ENCODE assay signal across 29 cellular contexts in genomic region chr2:121253674-121254240, GRCh38. TPM values are rescaled to one million over a fixed set of nuclear protein-coding genes. Genes with fewer than 3 reads are reported as not detected.
DNase-seq lines count a peak whose midpoint lies in the region; ATAC-seq, FAIRE-seq and TF ChIP-seq lines count a peak whose summit lies in the region.
"Had no signal": no experiment of that assay in that cellular context is flagged by ENCODE, and none has a peak within 500 bp of the region (broad histone marks: within the 10 kb centered on the region; RNA-seq: fewer than 3 reads in every experiment).

No MANE protein-coding gene starts in this region.

- no peak overlapping the region for H3K4me3 Mint-ChIP-seq in neural progenitor cell
- H3K4me3 Mint-ChIP-seq: CD4-positive, alpha-beta memory T cell had no signal

- H3F3A ChIP-seq in neural progenitor cell (ENCODE audit: low read depth), result no peaks in the 10 kb centered on the region

- peaks cover 11% of the 10 kb centered on the region for H3K27me3 Mint-ChIP-seq in neural progenitor cell (ENCODE audit: insufficient read depth, low read depth)

- H3K9ac ChIP-seq in neural progenitor cell, result no peak overlapping the region
- H3K9ac ChIP-seq: BLaER1 treated with 17β-estradiol and CSF1 and Interleukin-3, amounts not matched to agents 10 nM and 100 nM had no signal

- no peak for TF ChIP-seq POLR2A in thyroid gland (IDR thresholded peaks at IDR 0.05)
- no peak for TF ChIP-seq POLR2A in upper lobe of left lung (IDR thresholded peaks at IDR 0.05)

- H3K27me3 ChIP-seq in bronchial epithelial cell (ENCODE audit: control insufficient read depth, insufficient read depth, low read length), result no peaks in the 10 kb centered on the region
- H3K27me3 ChIP-seq in neural progenitor cell, result no peaks in the 10 kb centered on the region
- no peaks in the 10 kb centered on the region for H3K27me3 ChIP-seq in thyroid gland
- H3K27me3 ChIP-seq in effector memory CD4-positive, alpha-beta T cell (replicated peaks; ENCODE audit: control insufficient read depth, insufficient read depth, low read length, poor library complexity, severe bottlenecking), result peaks cover 4% of the 10 kb centered on the region
- H3K27me3 ChIP-seq in upper lobe of left lung, result no peaks in the 10 kb centered on the region
- H3K27me3 ChIP-seq: BLaER1 treated with 17β-estradiol and CSF1 and Interleukin-3, amounts not matched to agents 10 nM and 100 nM; Peyer's patch; SJSA1 had no signal

- H3K9me3 Mint-ChIP-seq in neural progenitor cell, result peaks cover 3% of the 10 kb centered on the region

- peak; percentile 68 for FAIRE-seq in bronchial epithelial cell (lab: Jason Lieb, UNC)
- FAIRE-seq: G401.6, GM12892, GM18507, HepG2 had no signal

- H3K27ac ChIP-seq in neural progenitor cell (no peak overlapping the region), thyroid gland (peak overlapping the region; percentile 68 to 78 (median 74)), upper lobe of left lung (no peak overlapping the region)
- no peak overlapping the region for H3K27ac ChIP-seq in effector memory CD4-positive, alpha-beta T cell (ENCODE audit: insufficient read depth, low read length, poor library complexity, severe bottlenecking)
- H3K27ac ChIP-seq: 22Rv1; BLaER1 treated with 17β-estradiol and CSF1 and Interleukin-3, amounts not matched to agents 10 nM and 100 nM; HL-60; Peyer's patch; SJSA1 had no signal

- no peak for TF ChIP-seq EP300 in upper lobe of left lung (IDR thresholded peaks at IDR 0.05)

- peaks cover 5% of the 10 kb centered on the region for H3K4me1 Mint-ChIP-seq in neural progenitor cell
- H3K4me1 Mint-ChIP-seq: CD4-positive, alpha-beta memory T cell had no signal

- H2AFZ ChIP-seq in neural progenitor cell (replicated peaks), result no peak overlapping the region

- no peak overlapping the region for H3K4me2 ChIP-seq in neural progenitor cell

- TF ChIP-seq CTCF in bronchial epithelial cell (IDR thresholded peaks at IDR 0.05; ENCODE audit: insufficient read depth, low read length, severe bottlenecking) (no peak), neural progenitor cell (IDR thresholded peaks at IDR 0.05) (no peak), thyroid gland (IDR thresholded peaks at IDR 0.05) (no peak), upper lobe of left lung (IDR thresholded peaks at IDR 0.05) (no peak)

- WGBS in thyroid gland, 2 donors, result 90 to 97% methylated on average over 10 to 13 of the region's 13 CpGs
- 92 to 95% methylated on average over 13 of the region's 13 CpGs for WGBS in upper lobe of left lung, 2 donors

- H3K4me1 ChIP-seq in neural progenitor cell (no peaks in the 10 kb centered on the region), thyroid gland (peaks cover 33 to 50% of the 10 kb centered on the region in 2 donors), upper lobe of left lung (peaks cover 0 to 14% (median 7%) of the 10 kb centered on the region in 4 donors)
- no peaks in the 10 kb centered on the region for H3K4me1 ChIP-seq in effector memory CD4-positive, alpha-beta T cell (ENCODE audit: control insufficient read depth, insufficient read depth, low read length, poor library complexity, severe bottlenecking)
- H3K4me1 ChIP-seq: SJSA1 had no signal

- H3K36me3 ChIP-seq in bronchial epithelial cell (ENCODE audit: control insufficient read depth, insufficient read depth, low read length) (peaks cover 3% of the 10 kb centered on the region), neural progenitor cell (no peaks in the 10 kb centered on the region), thyroid gland (peaks cover 0 to 4% of the 10 kb centered on the region in 2 donors), upper lobe of left lung (no peaks in the 10 kb centered on the region)
- no peaks in the 10 kb centered on the region for H3K36me3 ChIP-seq in effector memory CD4-positive, alpha-beta T cell (ENCODE audit: control insufficient read depth, insufficient read depth, low read length)
- H3K36me3 ChIP-seq: BLaER1 treated with 17β-estradiol and CSF1 and Interleukin-3, amounts not matched to agents 10 nM and 100 nM; Peyer's patch; SJSA1 had no signal

- H3K27ac Mint-ChIP-seq in neural progenitor cell, result peak overlapping the region; percentile 42
- H3K27ac Mint-ChIP-seq: CD4-positive, alpha-beta memory T cell had no signal

- H3K36me3 Mint-ChIP-seq in neural progenitor cell, result no peaks in the 10 kb centered on the region
- H3K36me3 Mint-ChIP-seq: CD4-positive, alpha-beta memory T cell had no signal

- H4K20me1 ChIP-seq in neural progenitor cell (ENCODE audit: low read depth), result no peaks in the 10 kb centered on the region
- H4K20me1 ChIP-seq: BLaER1 treated with 17β-estradiol and CSF1 and Interleukin-3, amounts not matched to agents 10 nM and 100 nM had no signal

- H3K4me3 ChIP-seq in bronchial epithelial cell (ENCODE audit: low read depth, low read length) (no peak overlapping the region), neural progenitor cell (no peak overlapping the region), thyroid gland (replicated peaks in 1 of 3) (no peak overlapping the region), upper lobe of left lung (no peak overlapping the region)
- no peak overlapping the region for H3K4me3 ChIP-seq in effector memory CD4-positive, alpha-beta T cell (ENCODE audit: insufficient read depth, low read depth, low read length, poor library complexity, severe bottlenecking)
- H3K4me3 ChIP-seq: BLaER1 treated with 17β-estradiol and CSF1 and Interleukin-3, amounts not matched to agents 10 nM and 100 nM; Peyer's patch; SJSA1 had no signal

- DNase-seq in activated effector memory CD4-positive, alpha-beta T cell treated with anti-CD3 and anti-CD28 coated beads, Interleukin-2, amount 50 U/mL, for 16 hours, result peak; percentile 50
- no peak for DNase-seq in activated effector memory CD4-positive, alpha-beta T cell treated with Interleukin-2 at 50 U/mL for 16 hours
- DNase-seq in bronchial epithelial cell (ENCODE audit: low read depth) (no peak), neural progenitor cell (ENCODE audit: low spot score) (no peak), thyroid gland (no peak), AG08396 (ENCODE audit: low spot score) (no peak), upper lobe of left lung (no peak)
- no peak for DNase-seq in effector memory CD4-positive, alpha-beta T cell
- DNase-seq: ACHN; CD4-positive, alpha-beta memory T cell; DMS153; GOT3; KBM-7; NCI-H1092; NCI-H1436; NCI-H187 treated with DMSO at 0.1 percent for 48 hours; NCI-H2107; NCI-H510A; NCI-H774 had no signal

- ATAC-seq in upper lobe of left lung (ENCODE audit: low FRiP score in 2 of 2), result no peak
- ATAC-seq: HCT116 had no signal

- H3K79me2 ChIP-seq in neural progenitor cell (ENCODE audit: low read depth), result no peaks in the 10 kb centered on the region

- intact Hi-C loops in thyroid gland (cut with DNase I), result no loop called here

- H3K9me3 ChIP-seq in neural progenitor cell (ENCODE audit: low read depth), result no peaks in the 10 kb centered on the region
- no peaks in the 10 kb centered on the region for H3K9me3 ChIP-seq in thyroid gland
- no peaks in the 10 kb centered on the region for H3K9me3 ChIP-seq in effector memory CD4-positive, alpha-beta T cell (ENCODE audit: control insufficient read depth, low read length)
- H3K9me3 ChIP-seq in upper lobe of left lung, result no peaks in the 10 kb centered on the region
- H3K9me3 ChIP-seq: BLaER1 treated with 17β-estradiol and CSF1 and Interleukin-3, amounts not matched to agents 10 nM and 100 nM; Peyer's patch; SJSA1 had no signal

RNA-seq across cellular contexts. Expression of gene TFCP2L1, which starts 31.2 kb away (rescaled TPM):
- total RNA-seq in bronchial epithelial cell (5.5 and 10.6 TPM in 2 replicates), neural progenitor cell (ENCODE audit: low replicate concordance) (0.04 and 0.06 TPM in 2 replicates), thyroid gland (100 to 1,000 TPM in 3 of 4 donors, 10 to 100 TPM in 1; 97.4 to 188 (median 146) TPM), upper lobe of left lung (10 to 100 TPM; 15.3 to 47.1 (median 33.7) TPM)
- total RNA-seq: HepG2, SJSA1 had no signal

Comparison
In these comparisons a context has a peak if more than half of its experiments do, and no peak if none do; other contexts are left out.
1. H3K27ac ChIP-seq: peak in thyroid gland (3 of 3); none in neural progenitor cell (single experiment), effector memory CD4-positive, alpha-beta T cell (single experiment) and upper lobe of left lung (0 of 4).